8 cellular contexts compared by ENCODE assay signal in genomic region chr1:15260418-15261154, GRCh38. TPM values are rescaled to one million over a fixed set of nuclear protein-coding genes. Genes with fewer than 3 reads are reported as not detected.
DNase-seq lines count a peak whose midpoint lies in the region; ATAC-seq, FAIRE-seq and TF ChIP-seq lines count a peak whose summit lies in the region.

No MANE protein-coding gene starts in this region.

- H3K27me3 ChIP-seq in pancreas = no peaks in the 10 kb centered on the region

- H3K9me3 Mint-ChIP-seq in endothelial cell (ENCODE audit: unreplicated experiment) = no peaks in the 10 kb centered on the region

- intact Hi-C loops in pancreas (cut with DNase I) = no loop called here

- peak overlapping the region in 2 of 4 donors; percentile 60 to 63 for H3K27ac ChIP-seq in pancreas

- DNase-seq in H54 (ENCODE audit: insufficient read length, low spot score) = peak; percentile 12
- peak; percentile 90 for DNase-seq in RPMI7951 (ENCODE audit: low read depth)
- DNase-seq in endothelial cell (ENCODE audit: low spot score) = no peak
- peak in 1 of 6 donors; percentile 43 for DNase-seq in pancreas
- no peak for DNase-seq in NCI-H128 (lab: John Stamatoyannopoulos, UW; ENCODE audit: unreplicated experiment)

- peaks cover 35% of the 10 kb centered on the region for H3K4me1 Mint-ChIP-seq in endothelial cell (ENCODE audit: unreplicated experiment)

- no peak overlapping the region for H3K4me3 Mint-ChIP-seq in endothelial cell (ENCODE audit: unreplicated experiment)

- FAIRE-seq in H54 (lab: Jason Lieb, UNC) = peak; percentile 55
- FAIRE-seq in pancreas (lab: Jason Lieb, UNC) = no peak

- ATAC-seq in pancreas = peak; percentile 49 to 78 (median 56)
- no peak for ATAC-seq in HG03025 (IDR thresholded peaks at IDR 0.05; ENCODE audit: low FRiP score, unreplicated experiment)
- ATAC-seq in HG02798 (IDR thresholded peaks at IDR 0.05; ENCODE audit: poor library complexity, unreplicated experiment) = no peak
- no peak for ATAC-seq in HG03039 (IDR thresholded peaks at IDR 0.05; ENCODE audit: unreplicated experiment)

- H3K9me3 ChIP-seq in pancreas = no peaks in the 10 kb centered on the region

- peaks cover 10% of the 10 kb centered on the region for H3K27me3 Mint-ChIP-seq in endothelial cell (ENCODE audit: unreplicated experiment)

- H3K4me1 ChIP-seq in pancreas = peaks cover 0 to 16% (median 10%) of the 10 kb centered on the region in 3 donors

- no peak overlapping the region for H3K4me3 ChIP-seq in pancreas

- peak overlapping the region; percentile 44 for H3K27ac Mint-ChIP-seq in endothelial cell (ENCODE audit: unreplicated experiment)

- no peak for TF ChIP-seq POLR2A in H54 (IDR thresholded peaks at IDR 0.05; ENCODE audit: low read depth, low read length)

- H3K36me3 Mint-ChIP-seq in endothelial cell (ENCODE audit: low read depth, unreplicated experiment) = no peaks in the 10 kb centered on the region

- TF ChIP-seq CTCF in endothelial cell (IDR thresholded peaks at IDR 0.05; ENCODE audit: unreplicated experiment) = no peak
- no peak for TF ChIP-seq CTCF in pancreas (IDR thresholded peaks at IDR 0.05)

- H3K36me3 ChIP-seq in pancreas = no peaks in the 10 kb centered on the region

- 60 to 68% methylated on average over 12 of the region's 12 CpGs for WGBS in pancreas, 2 donors

RNA-seq across cellular contexts. Expression of gene FHAD1, which starts 13.6 kb away (rescaled TPM):
- 5.5 and 6.8 TPM in 2 replicates for total RNA-seq in RPMI7951 (2014; rRNA removed; shearing (Covaris generic))
- 2.1 TPM for total RNA-seq in endothelial cell (ENCODE audit: unreplicated experiment)
- total RNA-seq in pancreas = 1 to 10 TPM; 1.1 to 5.5 (median 2.2) TPM
- polyA plus RNA-seq in pancreas = 1 to 10 TPM in 1 of 2 donors, under 1 TPM in 1; 0.75 to 2.1 TPM

Comparison
In these comparisons a context has a peak if more than half of its experiments do, and no peak if none do; other contexts are left out.
1. DNase-seq: peak in H54 (single experiment) and RPMI7951 (single experiment); none in endothelial cell (single experiment) and NCI-H128 (single experiment).
2. ATAC-seq: peak in pancreas (4 of 4); none in HG03025 (single experiment), HG02798 (single experiment) and HG03039 (single experiment).